ENCODE assay signal across 24 cellular contexts in the genomic region with DNA sequence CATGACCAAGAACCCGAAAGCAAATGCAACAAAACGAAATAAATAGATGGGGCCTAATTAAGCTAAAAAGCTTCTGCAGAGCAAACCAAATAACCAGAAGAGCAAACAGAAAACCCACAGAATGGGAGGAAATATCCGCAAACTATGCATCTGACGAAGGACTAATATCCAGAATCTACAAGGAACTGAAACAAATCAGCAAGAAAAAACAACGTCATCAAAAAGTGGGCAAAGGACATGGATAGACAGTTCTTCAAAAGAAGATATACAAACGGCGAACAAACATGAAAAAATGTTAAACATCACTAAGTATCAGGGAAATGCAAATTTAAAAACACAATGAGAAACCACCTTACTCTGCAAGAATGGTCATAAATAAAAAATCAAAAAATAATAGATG. TPM values are rescaled to one million over a fixed set of nuclear protein-coding genes. Genes with fewer than 3 reads are reported as not detected.
DNase-seq lines count a peak whose midpoint lies in the region; ATAC-seq, FAIRE-seq and TF ChIP-seq lines count a peak whose summit lies in the region.
"Had no signal": no experiment of that assay in that cellular context is flagged by ENCODE, and none has a peak within 500 bp of the region (broad histone marks: within the 10 kb centered on the region; RNA-seq: fewer than 3 reads in every experiment).

No MANE protein-coding gene starts in this region.

- TF ChIP-seq EP300 in HepG2 (IDR thresholded peaks at IDR 0.05; ENCODE audit: low read depth in 2 of 2, low read length in 2 of 2) (no peak), HepG2 (CRISPR knock-in tag; IDR thresholded peaks at IDR 0.05; ENCODE audit: borderline replicate concordance) (no peak)

- TF ChIP-seq POLR2A in breast epithelium (IDR thresholded peaks at IDR 0.05) (no peak), HepG2 (IDR thresholded peaks at IDR 0.05; ENCODE audit: insufficient read depth in 1 of 2, low read depth in 2 of 2, low read length in 2 of 2) (no peak)

- H4K20me1 ChIP-seq in mammary epithelial cell (ENCODE audit: insufficient read depth, low read length) (no peaks in the 10 kb centered on the region), HepG2 (ENCODE audit: insufficient read depth, low read length) (no peaks in the 10 kb centered on the region)
- H4K20me1 ChIP-seq: BLaER1 treated with 17β-estradiol and CSF1 and Interleukin-3, amounts not matched to agents 10 nM and 100 nM had no signal

- intact Hi-C loops in mammary epithelial cell (cut with micrococcal nuclease), result no loop called here
- intact Hi-C loops in breast epithelium (cut with DNase I; ENCODE audit: low total_unique reads), result no loop called here
- intact Hi-C loops in HepG2 (cut with micrococcal nuclease; ENCODE audit: unreplicated experiment), result no loop called here
- intact Hi-C loops in ascending aorta (cut with DNase I), result no loop called here

- dilution Hi-C loops in mammary epithelial cell (cut with HindIII; ENCODE audit: low sequenced_read_pairs), result no loop called here

- TF ChIP-seq RAD21 in HepG2 (CRISPR knock-in tag; IDR thresholded peaks at IDR 0.05), result no peak

- H3K27ac ChIP-seq in mammary epithelial cell (ENCODE audit: insufficient read depth, low read depth, low read length), result no peak overlapping the region
- H3K27ac ChIP-seq in breast epithelium, result no peak overlapping the region
- no peak overlapping the region for H3K27ac ChIP-seq in HepG2 (ENCODE audit: extremely low read length, insufficient read depth, low read length)
- no peak overlapping the region for H3K27ac ChIP-seq in effector memory CD4-positive, alpha-beta T cell (ENCODE audit: insufficient read depth, low read length, poor library complexity, severe bottlenecking)
- H3K27ac ChIP-seq in brain microvascular endothelial cell, result no peak overlapping the region
- H3K27ac ChIP-seq in ascending aorta, result no peak overlapping the region
- H3K27ac ChIP-seq: 22Rv1, A549 had no signal

- no peak overlapping the region for H3K4me2 ChIP-seq in mammary epithelial cell (ENCODE audit: insufficient read depth, low read depth, low read length)
- H3K4me2 ChIP-seq in HepG2 (ENCODE audit: low read depth, low read length), result no peak overlapping the region
- H3K4me2 ChIP-seq: A549 had no signal

- H2AFZ ChIP-seq in mammary epithelial cell (ENCODE audit: low read depth, low read length) (no peak overlapping the region), HepG2 (ENCODE audit: low read length) (no peak overlapping the region)

- DNase-seq in mammary epithelial cell (no peak), breast epithelium (ENCODE audit: low spot score in 2 of 2) (no peak), RPMI8226 (peak; percentile 49), HepG2 (ENCODE audit: low spot score) (no peak), brain microvascular endothelial cell (no peak), ascending aorta (ENCODE audit: low spot score in 2 of 2) (no peak)
- no peak for DNase-seq in effector memory CD4-positive, alpha-beta T cell
- DNase-seq: ACHN; AML-193; BE2C; CD4-positive, alpha-beta memory T cell; COR-L47; DMS153; DND-41; GOT3; HFFc6 had no signal

- H3K27me3 ChIP-seq in mammary epithelial cell (ENCODE audit: insufficient read depth, low read length) (no peaks in the 10 kb centered on the region), breast epithelium (no peaks in the 10 kb centered on the region), HepG2 (ENCODE audit: control insufficient read depth in 1 of 2, insufficient read depth in 2 of 2, low read length in 2 of 2) (peaks cover 0 to 15% of the 10 kb centered on the region in 2 experiments; a peak in 2 of 5 replicates), brain microvascular endothelial cell (replicated peaks) (no peaks in the 10 kb centered on the region), ascending aorta (no peaks in the 10 kb centered on the region)
- peaks cover 4% of the 10 kb centered on the region for H3K27me3 ChIP-seq in effector memory CD4-positive, alpha-beta T cell (replicated peaks; ENCODE audit: control insufficient read depth, insufficient read depth, low read length, poor library complexity, severe bottlenecking)
- H3K27me3 ChIP-seq: BE2C; BLaER1 treated with 17β-estradiol and CSF1 and Interleukin-3, amounts not matched to agents 10 nM and 100 nM had no signal

- in situ Hi-C loops in mammary epithelial cell (cut with MboI; ENCODE audit: low sequenced_read_pairs in 2 of 2) (no loop called here), HepG2 (cut with HindIII; ENCODE audit: extremely low pct_ligation_motif_present, low pct_unique_long_range_greater_than_20kb) (no loop called here), brain microvascular endothelial cell (cut with HindIII; ENCODE audit: low pct_ligation_motif_present, low sequenced_read_pairs) (no loop called here)

- POLR2A ChIA-PET in HepG2 (lab: Yijun Ruan, JAX), result no interaction called here

- no peaks in the 10 kb centered on the region for H3K36me3 ChIP-seq in mammary epithelial cell (ENCODE audit: insufficient read depth, low read length)
- no peaks in the 10 kb centered on the region for H3K36me3 ChIP-seq in breast epithelium
- no peaks in the 10 kb centered on the region for H3K36me3 ChIP-seq in HepG2 (replicated peaks in 1 of 2; ENCODE audit: control insufficient read depth in 1 of 2, insufficient read depth in 2 of 2, low read length in 2 of 2)
- no peaks in the 10 kb centered on the region for H3K36me3 ChIP-seq in effector memory CD4-positive, alpha-beta T cell (ENCODE audit: control insufficient read depth, insufficient read depth, low read length)
- no peaks in the 10 kb centered on the region for H3K36me3 ChIP-seq in brain microvascular endothelial cell (replicated peaks)
- no peaks in the 10 kb centered on the region for H3K36me3 ChIP-seq in ascending aorta
- H3K36me3 ChIP-seq: BE2C; BLaER1 treated with 17β-estradiol and CSF1 and Interleukin-3, amounts not matched to agents 10 nM and 100 nM; HAP-1 had no signal

- H3K9me3 ChIP-seq in mammary epithelial cell (replicated peaks; ENCODE audit: insufficient read depth, low read length) (no peaks in the 10 kb centered on the region), breast epithelium (no peaks in the 10 kb centered on the region), HepG2 (ENCODE audit: low read length) (no peaks in the 10 kb centered on the region), ascending aorta (no peaks in the 10 kb centered on the region)
- no peaks in the 10 kb centered on the region for H3K9me3 ChIP-seq in effector memory CD4-positive, alpha-beta T cell (ENCODE audit: control insufficient read depth, low read length)
- H3K9me3 ChIP-seq: A549, BE2C, HAP-1 had no signal

- TF ChIP-seq CTCF in mammary epithelial cell (conservative IDR thresholded peaks at IDR 0.05 in 1 of 2, IDR thresholded peaks at IDR 0.05 in 1 of 2; ENCODE audit: extremely low read depth in 1 of 2, insufficient read depth in 1 of 2, low read depth in 1 of 2, low read length in 2 of 2) (no peak), breast epithelium (IDR thresholded peaks at IDR 0.05) (no peak), HepG2 (CRISPR knock-in tag; IDR thresholded peaks at IDR 0.05) (no peak), brain microvascular endothelial cell (IDR thresholded peaks at IDR 0.05; ENCODE audit: low read depth, low read length, missing control alignments) (no peak), ascending aorta (IDR thresholded peaks at IDR 0.05) (no peak)

- BruUV-seq in mammary epithelial cell (replicated peaks; lab: Mats Ljungman, UMichigan) (TSS peak; percentile 13), HepG2 (replicated peaks; lab: Mats Ljungman, UMichigan) (no TSS peak)

- FAIRE-seq in A204.1 (lab: Jason Lieb, UNC) (peak; percentile 19), HepG2 (lab: Jason Lieb, UNC) (no peak)
- FAIRE-seq: A549, G401.6, GM12892, H54 had no signal

- H3K4me1 ChIP-seq in mammary epithelial cell (ENCODE audit: insufficient read depth, low read length), result peaks cover 21% of the 10 kb centered on the region
- H3K4me1 ChIP-seq in breast epithelium, result no peaks in the 10 kb centered on the region
- no peaks in the 10 kb centered on the region for H3K4me1 ChIP-seq in HepG2 (ENCODE audit: insufficient read depth, low read length)
- no peaks in the 10 kb centered on the region for H3K4me1 ChIP-seq in effector memory CD4-positive, alpha-beta T cell (ENCODE audit: control insufficient read depth, insufficient read depth, low read length, poor library complexity, severe bottlenecking)
- H3K4me1 ChIP-seq in ascending aorta, result no peaks in the 10 kb centered on the region
- H3K4me1 ChIP-seq: A549, BE2C, HAP-1 had no signal

- ATAC-seq in HepG2, result no peak
- ATAC-seq: A549 had no signal

- H3K4me3 ChIP-seq in mammary epithelial cell (replicated peaks in 1 of 3; ENCODE audit: insufficient read depth in 1 of 3, low read depth in 2 of 3, low read length in 3 of 3), result no peak overlapping the region
- no peak overlapping the region for H3K4me3 ChIP-seq in breast epithelium
- H3K4me3 ChIP-seq in HepG2 (replicated peaks in 1 of 3; ENCODE audit: insufficient read depth in 1 of 3, low read depth in 2 of 3, low read length in 3 of 3), result no peak overlapping the region
- H3K4me3 ChIP-seq in effector memory CD4-positive, alpha-beta T cell (ENCODE audit: insufficient read depth, low read depth, low read length, poor library complexity, severe bottlenecking), result no peak overlapping the region
- no peak overlapping the region for H3K4me3 ChIP-seq in brain microvascular endothelial cell (ENCODE audit: low read depth, low read length)
- no peak overlapping the region for H3K4me3 ChIP-seq in ascending aorta
- H3K4me3 ChIP-seq: A549, HAP-1 had no signal

- WGBS in mammary epithelial cell (ENCODE audit: low coverage, missing lambda C conversion rate), result 96% methylated on average over 7 of the region's 7 CpGs
- 31% methylated on average over 7 of the region's 7 CpGs for whole genome bisulfite sequencing in HepG2 (ENCODE audit: low lambda C conversion rate)

- no peaks in the 10 kb centered on the region for H3K79me2 ChIP-seq in mammary epithelial cell (ENCODE audit: insufficient read depth, low read length)
- no peaks in the 10 kb centered on the region for H3K79me2 ChIP-seq in HepG2 (ENCODE audit: insufficient read depth, low read length)

- CTCF ChIA-PET in mammary epithelial cell (lab: Charles Lee; ENCODE audit: low non-redundant PET), result no interaction called here
- CTCF ChIA-PET in HepG2 (lab: Yijun Ruan, JAX; ENCODE audit: low intra/inter-chr PET ratio, low total read pairs), result no interaction called here

- H3K9ac ChIP-seq in mammary epithelial cell (ENCODE audit: insufficient read depth, low read length) (no peak overlapping the region), HepG2 (ENCODE audit: insufficient read depth, low read depth, low read length) (no peak overlapping the region)
- H3K9ac ChIP-seq: BLaER1 treated with 17β-estradiol and CSF1 and Interleukin-3, amounts not matched to agents 10 nM and 100 nM had no signal

RNA-seq across cellular contexts. Expression of a gene that starts 35.3 kb away (rescaled TPM):
- total RNA-seq in mammary epithelial cell (10 to 100 TPM; 49.8 to 59.2 TPM), breast epithelium (10 to 100 TPM; 33.4 to 68.6 (median 55.2) TPM), HepG2 (2016; rRNA removed; fragmentation: Illumina TruSeq; extraction: Trizol) (31.0 and 43.6 TPM in 2 replicates), ascending aorta (23.6 TPM)
- polyA plus RNA-seq in mammary epithelial cell (11.3 TPM), HepG2 (2011; rRNA removed) (10.6 and 14.2 TPM in 2 replicates)
- 28.3 TPM for polyA minus RNA-seq in mammary epithelial cell
- total RNA-seq in HepG2 (2016; cell fraction: cytosol; rRNA removed; fragmentation: Illumina TruSeq; extraction: Trizol; ENCODE audit: low read depth), result 9.3 and 13.6 TPM in 2 replicates
- total RNA-seq in HepG2 (2016; cell fraction: insoluble cytoplasmic fraction; rRNA removed; fragmentation: Illumina TruSeq; extraction: Trizol), result 29.9 and 40.9 TPM in 2 replicates
- total RNA-seq in HepG2 (2016; cell fraction: membrane; rRNA removed; fragmentation: Illumina TruSeq; extraction: Trizol), result 23.6 and 25.5 TPM in 2 replicates
- 35.3 and 37.2 TPM in 2 replicates for total RNA-seq in HepG2 (2016; cell fraction: nucleus; rRNA removed; fragmentation: Illumina TruSeq; extraction: Trizol)
- 3.9 and 5.9 TPM in 2 replicates for polyA plus RNA-seq in HepG2 (2011; cell fraction: cytosol; rRNA removed)
- 6.9 and 7.8 TPM in 2 replicates for polyA plus RNA-seq in HepG2 (2011; cell fraction: nucleus; rRNA removed)
- polyA plus RNA-seq in HepG2 (2012), result 8.3 and 12.1 TPM in 2 replicates
- polyA plus RNA-seq in HepG2 (2016; cell fraction: cytosol; fragmentation: Illumina TruSeq; extraction: Trizol; ENCODE audit: low read depth), result 2.5 and 3.3 TPM in 2 replicates
- polyA plus RNA-seq in HepG2 (2016; cell fraction: insoluble cytoplasmic fraction; fragmentation: Illumina TruSeq; extraction: Trizol; ENCODE audit: low read depth), result 18.3 and 18.5 TPM in 2 replicates
- 7.7 and 8.5 TPM in 2 replicates for polyA plus RNA-seq in HepG2 (2016; cell fraction: membrane; fragmentation: Illumina TruSeq; extraction: Trizol; ENCODE audit: low read depth)
- 15.3 and 21.2 TPM in 2 replicates for polyA plus RNA-seq in HepG2 (2016; cell fraction: nucleus; fragmentation: Illumina TruSeq; extraction: Trizol; ENCODE audit: insufficient read depth, low read depth)
- polyA minus RNA-seq in HepG2 (2011; rRNA and poly(A)+ RNA removed; ENCODE audit: low replicate concordance), result 11.8 and 27.1 TPM in 2 replicates
- polyA minus RNA-seq in HepG2 (2011; cell fraction: cytosol; rRNA and poly(A)+ RNA removed), result 18.8 and 27.1 TPM in 2 replicates
- polyA minus RNA-seq in HepG2 (2011; cell fraction: nucleus; rRNA and poly(A)+ RNA removed), result 35.0 and 37.0 TPM in 2 replicates
